ENCODE assay signal across 6 cellular contexts in genomic region chr1:10506046-10506676, GRCh38. TPM values are rescaled to one million over a fixed set of nuclear protein-coding genes. Genes with fewer than 3 reads are reported as not detected.
"Had no signal": no experiment of that assay in that cellular context is flagged by ENCODE, and none has a peak within 500 bp of the region (broad histone marks: within the 10 kb centered on the region; RNA-seq: fewer than 3 reads in every experiment).

No MANE protein-coding gene starts in this region.

RNA-seq across cellular contexts. Expression of gene CORT, which starts 56.3 kb away (rescaled TPM):
- total RNA-seq: HT-29, LHCN-M2, MCF 10A, PC-3, RPMI7951, SJSA1 had no signal
